ENCODE assay signal across 19 cellular contexts in genomic region chr3:126454799-126455198, GRCh38.
"Had no signal": no experiment of that assay in that cellular context is flagged by ENCODE, and none has a peak within 500 bp of the region (broad histone marks: within the 10 kb centered on the region; RNA-seq: fewer than 3 reads in every experiment).

No MANE protein-coding gene starts in this region.

- H3K9me3 ChIP-seq: heart left ventricle, ovary, tibial artery, upper lobe of right lung had no signal

- ATAC-seq: effector memory CD8-positive, alpha-beta T cell; heart left ventricle; left colon; naive thymus-derived CD4-positive, alpha-beta T cell; right cardiac atrium; upper lobe of right lung had no signal

- DNase-seq: cerebellar nuclear complex; effector memory CD8-positive, alpha-beta T cell; foreskin fibroblast; heart left ventricle; hippocampal formation; left colon; naive thymus-derived CD4-positive, alpha-beta T cell; nucleus accumbens; right cardiac atrium; stimulated activated CD4-positive, alpha-beta T cell treated with anti-CD3 and anti-CD28 coated beads, Interleukin-2, amount 100 ng/mL, for 48 hours; tibial artery; upper lobe of right lung had no signal

- FAIRE-seq: colon had no signal

- H3K27me3 ChIP-seq: cardiac muscle cell, heart left ventricle, ovary, tibial artery, upper lobe of right lung had no signal

- H3K27ac Mint-ChIP-seq: dendritic cell treated with granulocyte-macrophage colony-stimulating factor and Interleukin-4, amounts not matched to agents 40 ng/mL and 50 ng/mL, for 4 days; stimulated activated naive CD8-positive, alpha-beta T cell treated with anti-CD3 and anti-CD28 coated beads, Interleukin-15, Interleukin-2, amounts not matched to agents 100 ng/mL and 50 ng/mL, for 24 hours had no signal

- H3K4me3 ChIP-seq: cardiac muscle cell, heart left ventricle, ovary, smooth muscle cell, tibial artery, upper lobe of right lung had no signal

- H3K4me3 Mint-ChIP-seq: dendritic cell treated with granulocyte-macrophage colony-stimulating factor and Interleukin-4, amounts not matched to agents 40 ng/mL and 50 ng/mL, for 4 days; effector memory CD8-positive, alpha-beta T cell; neural crest cell; stimulated activated naive CD8-positive, alpha-beta T cell treated with anti-CD3 and anti-CD28 coated beads, Interleukin-15, Interleukin-2, amounts not matched to agents 100 ng/mL and 50 ng/mL, for 24 hours had no signal

- H3K27ac ChIP-seq: cardiac muscle cell, heart left ventricle, ovary, tibial artery, upper lobe of right lung had no signal

- H3K4me2 ChIP-seq: smooth muscle cell had no signal

- H3K27me3 Mint-ChIP-seq: dendritic cell treated with granulocyte-macrophage colony-stimulating factor and Interleukin-4, amounts not matched to agents 40 ng/mL and 50 ng/mL, for 4 days; effector memory CD8-positive, alpha-beta T cell; naive thymus-derived CD4-positive, alpha-beta T cell; stimulated activated naive CD8-positive, alpha-beta T cell treated with anti-CD3 and anti-CD28 coated beads, Interleukin-15, Interleukin-2, amounts not matched to agents 100 ng/mL and 50 ng/mL, for 24 hours had no signal

- H3K4me1 ChIP-seq: tibial artery, upper lobe of right lung had no signal

- H3K9me3 Mint-ChIP-seq: dendritic cell treated with granulocyte-macrophage colony-stimulating factor and Interleukin-4, amounts not matched to agents 40 ng/mL and 50 ng/mL, for 4 days; effector memory CD8-positive, alpha-beta T cell; naive thymus-derived CD4-positive, alpha-beta T cell; neural crest cell; stimulated activated naive CD8-positive, alpha-beta T cell treated with anti-CD3 and anti-CD28 coated beads, Interleukin-15, Interleukin-2, amounts not matched to agents 100 ng/mL and 50 ng/mL, for 24 hours had no signal

- H3K36me3 ChIP-seq: ovary had no signal
